ENCODE assay signal across 8 cellular contexts in genomic region chr13:32538621-32539246, GRCh38. TPM values are rescaled to one million over a fixed set of nuclear protein-coding genes. Genes with fewer than 3 reads are reported as not detected.
DNase-seq lines count a peak whose midpoint lies in the region; ATAC-seq and TF ChIP-seq lines count a peak whose summit lies in the region.

N4BP2L2 (minus strand) TSS chr13:32538795; CDS start chr13:32537027, 1,768 bp downstream.

- H3K36me3 ChIP-seq in OCI-LY3 (replicated peaks; ENCODE audit: low read depth, low read length) = peaks cover 33% of the 10 kb centered on the region

- H3K4me1 Mint-ChIP-seq in endothelial cell (ENCODE audit: unreplicated experiment) = peaks cover 11% of the 10 kb centered on the region
- peaks cover 27% of the 10 kb centered on the region for H3K4me1 Mint-ChIP-seq in mesothelial cell of epicardium

- H3K4me1 ChIP-seq in OCI-LY3 (ENCODE audit: low read length) = peaks cover 16% of the 10 kb centered on the region

- peak within 1 kb of the TSS; percentile 89 for H3K4me3 ChIP-seq in OCI-LY3 (ENCODE audit: low read length)

- peak; percentile 94 for ATAC-seq in GM21526 (IDR thresholded peaks at IDR 0.05; ENCODE audit: low FRiP score, unreplicated experiment)

- peaks cover 10% of the 10 kb centered on the region for H3K36me3 Mint-ChIP-seq in endothelial cell (ENCODE audit: low read depth, unreplicated experiment)
- H3K36me3 Mint-ChIP-seq in mesothelial cell of epicardium = peaks cover 25% of the 10 kb centered on the region

- H3K79me2 ChIP-seq in OCI-LY3 (ENCODE audit: low read length) = peaks cover 47% of the 10 kb centered on the region

- H3K27ac Mint-ChIP-seq in endothelial cell (ENCODE audit: unreplicated experiment) = peak within 1 kb of the TSS; percentile 98
- H3K27ac Mint-ChIP-seq in mesothelial cell of epicardium = peak within 1 kb of the TSS; percentile 99

- peak within 1 kb of the TSS; percentile 90 for H3K27ac ChIP-seq in OCI-LY3 (ENCODE audit: low read length)

- H3K9me3 Mint-ChIP-seq in endothelial cell (ENCODE audit: unreplicated experiment) = no peaks in the 10 kb centered on the region
- H3K9me3 Mint-ChIP-seq in mesothelial cell of epicardium = peaks cover 20% of the 10 kb centered on the region

- H3K9me3 ChIP-seq in OCI-LY3 (ENCODE audit: insufficient read depth, low read length) = no peaks in the 10 kb centered on the region

- peak within 1 kb of the TSS; percentile 85 for H3K9ac ChIP-seq in OCI-LY3 (ENCODE audit: low read length)

- TF ChIP-seq CTCF in OCI-LY3 (IDR thresholded peaks at IDR 0.05; ENCODE audit: low read depth, low read length) = peak; percentile 55
- no peak for TF ChIP-seq CTCF in endothelial cell (IDR thresholded peaks at IDR 0.05; ENCODE audit: unreplicated experiment)
- TF ChIP-seq CTCF in mesothelial cell of epicardium (IDR thresholded peaks at IDR 0.05; ENCODE audit: unreplicated experiment) = no peak

- H3K4me3 Mint-ChIP-seq in endothelial cell (ENCODE audit: unreplicated experiment) (peak within 1 kb of the TSS; percentile 99), mesothelial cell of epicardium (peak within 1 kb of the TSS; percentile 98)

- DNase-seq in DMS 273 (lab: John Stamatoyannopoulos, UW; ENCODE audit: unreplicated experiment) (peak; percentile 97), HuH-7.5 (ENCODE audit: low spot score) (peak; percentile 43), endothelial cell (ENCODE audit: low spot score) (peak; percentile 85), mesothelial cell of epicardium (ENCODE audit: low spot score in 2 of 2, unreplicated experiment in 2 of 2) (peak; percentile 75 to 87)
- peak; percentile 90 for DNase-seq in activated CD8-positive, alpha-beta memory T cell treated with anti-CD3 and anti-CD28 coated beads, Interleukin-2, amount 50 U/mL, for 48 hours
- peak; percentile 82 to 84 for DNase-seq in stimulated activated CD8-positive, alpha-beta memory T cell treated with anti-CD3 and anti-CD28 coated beads, Interleukin-15, amount 100 ng/mL, for 48 hours (ENCODE audit: low read depth in 2 of 2)

- peak within 1 kb of the TSS; percentile 99 for H2AFZ ChIP-seq in OCI-LY3 (ENCODE audit: low read depth, low read length)

- H4K20me1 ChIP-seq in OCI-LY3 (ENCODE audit: insufficient read depth, low read length) = peaks cover 1% of the 10 kb centered on the region; the same call in 1 of the 2 replicates

- H3K4me2 ChIP-seq in OCI-LY3 (ENCODE audit: low read length) = peak within 1 kb of the TSS; percentile 85

- H3K27me3 Mint-ChIP-seq in endothelial cell (ENCODE audit: unreplicated experiment) (peaks cover 2% of the 10 kb centered on the region), mesothelial cell of epicardium (ENCODE audit: low read depth) (no peaks in the 10 kb centered on the region)

- no peaks in the 10 kb centered on the region for H3K27me3 ChIP-seq in OCI-LY3 (ENCODE audit: low read depth, low read length)

RNA-seq across cellular contexts. Expression of gene N4BP2L2, which starts in this region (rescaled TPM):
- total RNA-seq in endothelial cell (ENCODE audit: unreplicated experiment) (81.1 TPM), mesothelial cell of epicardium (160 to 171 TPM (median 168 TPM) in 3 replicates)

Comparison
In these comparisons a context has a peak if more than half of its experiments do, and no peak if none do; other contexts are left out.
1. Peak in every context shown above with its lines: DNase-seq, ATAC-seq, H3K4me3 ChIP-seq and H3K27ac ChIP-seq.
2. DNase-seq: peak in every context shown above with its lines; median percentile 97 in DMS 273; 90 in activated CD8-positive, alpha-beta memory T cell treated with anti-CD3 and anti-CD28 coated beads, Interleukin-2, amount 50 U/mL, for 48 hours; 85 in endothelial cell; 83 in stimulated activated CD8-positive, alpha-beta memory T cell treated with anti-CD3 and anti-CD28 coated beads, Interleukin-15, amount 100 ng/mL, for 48 hours; 81 in mesothelial cell of epicardium; 43 in HuH-7.5.